ENCODE assay signal across 1 cellular context in the genomic region with DNA sequence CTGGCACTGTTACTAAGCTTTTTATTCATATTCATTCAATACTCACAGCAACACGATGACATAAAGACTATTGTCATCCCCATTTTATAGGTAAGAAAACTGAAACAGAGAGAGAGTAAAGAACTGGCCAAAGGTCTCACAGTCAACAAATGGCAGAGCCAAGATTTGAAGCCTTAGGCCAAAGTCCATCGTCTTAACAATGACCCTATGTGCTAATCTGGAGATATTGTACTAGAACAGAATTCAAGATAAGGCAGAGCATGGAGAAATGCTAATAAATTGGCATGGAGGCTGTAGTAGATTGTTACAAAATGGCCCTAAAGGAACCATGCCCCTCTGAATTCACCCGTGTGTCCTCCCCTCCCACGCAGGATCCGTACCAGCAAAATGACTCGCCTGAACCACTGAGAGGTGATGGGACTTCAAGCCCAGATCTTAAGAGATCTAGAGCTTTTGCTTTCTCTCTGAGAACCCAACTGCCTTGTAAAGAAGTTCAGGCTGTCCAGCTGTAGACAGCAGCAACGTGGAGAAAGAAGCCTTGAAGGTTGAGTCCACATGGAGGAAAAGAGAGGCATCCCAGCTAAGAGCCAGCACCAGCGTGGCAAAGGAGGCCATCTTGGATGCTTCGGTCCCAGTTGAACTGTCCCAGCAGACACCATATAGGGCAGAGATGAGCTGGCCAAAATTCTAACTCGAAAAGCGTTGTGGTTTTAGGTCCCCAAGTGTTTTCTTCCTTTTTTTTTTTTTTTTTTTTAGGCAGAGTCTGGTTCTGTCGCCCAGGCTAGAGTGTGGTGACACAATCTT.
TF ChIP-seq lines count a peak whose summit lies in the region.

No MANE protein-coding gene starts in this region.

TF ChIP-seq in GM23338, 12 proteins besides CTCF, POLR2A, EP300 and RAD21 (continued from another document):
- TF ChIP-seq, protein P1, sequence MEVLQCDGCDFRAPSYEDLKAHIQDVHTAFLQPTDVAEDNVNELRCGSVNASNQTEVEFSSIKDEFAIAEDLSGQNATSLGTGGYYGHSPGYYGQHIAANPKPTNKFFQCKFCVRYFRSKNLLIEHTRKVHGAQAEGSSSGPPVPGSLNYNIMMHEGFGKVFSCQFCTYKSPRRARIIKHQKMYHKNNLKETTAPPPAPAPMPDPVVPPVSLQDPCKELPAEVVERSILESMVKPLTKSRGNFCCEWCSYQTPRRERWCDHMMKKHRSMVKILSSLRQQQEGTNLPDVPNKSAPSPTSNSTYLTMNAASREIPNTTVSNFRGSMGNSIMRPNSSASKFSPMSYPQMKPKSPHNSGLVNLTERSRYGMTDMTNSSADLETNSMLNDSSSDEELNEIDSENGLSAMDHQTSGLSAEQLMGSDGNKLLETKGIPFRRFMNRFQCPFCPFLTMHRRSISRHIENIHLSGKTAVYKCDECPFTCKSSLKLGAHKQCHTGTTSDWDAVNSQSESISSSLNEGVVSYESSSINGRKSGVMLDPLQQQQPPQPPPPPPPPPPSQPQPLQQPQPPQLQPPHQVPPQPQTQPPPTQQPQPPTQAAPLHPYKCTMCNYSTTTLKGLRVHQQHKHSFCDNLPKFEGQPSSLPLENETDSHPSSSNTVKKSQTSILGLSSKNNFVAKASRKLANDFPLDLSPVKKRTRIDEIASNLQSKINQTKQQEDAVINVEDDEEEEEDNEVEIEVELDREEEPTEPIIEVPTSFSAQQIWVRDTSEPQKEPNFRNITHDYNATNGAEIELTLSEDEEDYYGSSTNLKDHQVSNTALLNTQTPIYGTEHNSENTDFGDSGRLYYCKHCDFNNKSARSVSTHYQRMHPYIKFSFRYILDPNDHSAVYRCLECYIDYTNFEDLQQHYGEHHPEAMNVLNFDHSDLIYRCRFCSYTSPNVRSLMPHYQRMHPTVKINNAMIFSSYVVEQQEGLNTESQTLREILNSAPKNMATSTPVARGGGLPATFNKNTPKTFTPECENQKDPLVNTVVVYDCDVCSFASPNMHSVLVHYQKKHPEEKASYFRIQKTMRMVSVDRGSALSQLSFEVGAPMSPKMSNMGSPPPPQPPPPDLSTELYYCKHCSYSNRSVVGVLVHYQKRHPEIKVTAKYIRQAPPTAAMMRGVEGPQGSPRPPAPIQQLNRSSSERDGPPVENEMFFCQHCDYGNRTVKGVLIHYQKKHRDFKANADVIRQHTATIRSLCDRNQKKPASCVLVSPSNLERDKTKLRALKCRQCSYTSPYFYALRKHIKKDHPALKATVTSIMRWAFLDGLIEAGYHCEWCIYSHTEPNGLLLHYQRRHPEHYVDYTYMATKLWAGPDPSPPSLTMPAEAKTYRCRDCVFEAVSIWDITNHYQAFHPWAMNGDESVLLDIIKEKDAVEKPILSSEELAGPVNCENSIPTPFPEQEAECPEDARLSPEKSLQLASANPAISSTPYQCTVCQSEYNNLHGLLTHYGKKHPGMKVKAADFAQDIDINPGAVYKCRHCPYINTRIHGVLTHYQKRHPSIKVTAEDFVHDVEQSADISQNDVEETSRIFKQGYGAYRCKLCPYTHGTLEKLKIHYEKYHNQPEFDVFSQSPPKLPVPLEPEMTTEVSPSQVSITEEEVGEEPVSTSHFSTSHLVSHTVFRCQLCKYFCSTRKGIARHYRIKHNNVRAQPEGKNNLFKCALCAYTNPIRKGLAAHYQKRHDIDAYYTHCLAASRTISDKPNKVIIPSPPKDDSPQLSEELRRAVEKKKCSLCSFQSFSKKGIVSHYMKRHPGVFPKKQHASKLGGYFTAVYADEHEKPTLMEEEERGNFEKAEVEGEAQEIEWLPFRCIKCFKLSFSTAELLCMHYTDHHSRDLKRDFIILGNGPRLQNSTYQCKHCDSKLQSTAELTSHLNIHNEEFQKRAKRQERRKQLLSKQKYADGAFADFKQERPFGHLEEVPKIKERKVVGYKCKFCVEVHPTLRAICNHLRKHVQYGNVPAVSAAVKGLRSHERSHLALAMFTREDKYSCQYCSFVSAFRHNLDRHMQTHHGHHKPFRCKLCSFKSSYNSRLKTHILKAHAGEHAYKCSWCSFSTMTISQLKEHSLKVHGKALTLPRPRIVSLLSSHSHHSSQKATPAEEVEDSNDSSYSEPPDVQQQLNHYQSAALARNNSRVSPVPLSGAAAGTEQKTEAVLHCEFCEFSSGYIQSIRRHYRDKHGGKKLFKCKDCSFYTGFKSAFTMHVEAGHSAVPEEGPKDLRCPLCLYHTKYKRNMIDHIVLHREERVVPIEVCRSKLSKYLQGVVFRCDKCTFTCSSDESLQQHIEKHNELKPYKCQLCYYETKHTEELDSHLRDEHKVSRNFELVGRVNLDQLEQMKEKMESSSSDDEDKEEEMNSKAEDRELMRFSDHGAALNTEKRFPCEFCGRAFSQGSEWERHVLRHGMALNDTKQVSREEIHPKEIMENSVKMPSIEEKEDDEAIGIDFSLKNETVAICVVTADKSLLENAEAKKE (CRISPR knock-in tag; IDR thresholded peaks at IDR 0.05) = no peak
- TF ChIP-seq ZNF114 (CRISPR knock-in tag; IDR thresholded peaks at IDR 0.05) = no peak
- no peak for TF ChIP-seq ZNF331 (CRISPR knock-in tag; IDR thresholded peaks at IDR 0.05; ENCODE audit: low read depth)
